In genomic region chr19:10964903-10965302, GRCh38 we compare ENCODE assay signal across 18 cellular contexts. TPM values are rescaled to one million over a fixed set of nuclear protein-coding genes. Genes with fewer than 3 reads are reported as not detected.
A peak's percentile ranks its signal among the peaks of the same experiment; 100 is the strongest.
DNase-seq lines count a peak whose midpoint lies in the region; ATAC-seq, FAIRE-seq and TF ChIP-seq lines count a peak whose summit lies in the region.
"Had no signal": no experiment of that assay in that cellular context is flagged by ENCODE, and none has a peak within 500 bp of the region (broad histone marks: within the 10 kb centered on the region; RNA-seq: fewer than 3 reads in every experiment).

No MANE protein-coding gene starts in this region.

- H3K4me2 ChIP-seq in BLaER1, result peak overlapping the region; percentile 87
- H3K4me2 ChIP-seq in GM12878 (ENCODE audit: control insufficient read depth, insufficient read depth), result peak overlapping the region; percentile 85; the same call in 1 of the 2 replicates

- peaks cover 76% of the 10 kb centered on the region for H4K20me1 ChIP-seq in BLaER1
- peaks cover 4% of the 10 kb centered on the region; the same call in 1 of the 2 replicates for H4K20me1 ChIP-seq in GM12878 (ENCODE audit: control insufficient read depth, insufficient read depth)

- H3K4me1 Mint-ChIP-seq in neural crest cell, result peaks cover 50% of the 10 kb centered on the region

- TF ChIP-seq CTCF in GM12878 (IDR thresholded peaks at IDR 0.05 in 2 of 3, conservative IDR thresholded peaks at IDR 0.05 in 1 of 3; ENCODE audit: control insufficient read depth in 2 of 3, extremely low read depth in 1 of 3, insufficient read depth in 1 of 3, low read depth in 3 of 3, low read length in 3 of 3) (0 out of 6 replicates have a peak, but pooled peaks of 2 of the 3 experiments have one; percentile 16 to 17), neural crest cell (conservative IDR thresholded peaks at IDR 0.05) (peak; percentile 33), GM13977 (IDR thresholded peaks at IDR 0.05; ENCODE audit: extremely low read depth, insufficient read depth, missing control alignments) (no peak)

- TF ChIP-seq POLR2A in GM12878 (IDR thresholded peaks at IDR 0.05; ENCODE audit: low read depth, low read length), result no peak

- ATAC-seq in GM12878 (no peak), GM18909 (IDR thresholded peaks at IDR 0.05; ENCODE audit: poor library complexity, unreplicated experiment) (no peak)
- ATAC-seq: gastrocnemius medialis; naive thymus-derived CD4-positive, alpha-beta T cell had no signal

- H3K4me3 ChIP-seq in BLaER1, result no peak overlapping the region
- no peak overlapping the region for H3K4me3 ChIP-seq in H7 (ENCODE audit: insufficient read depth, low read depth, low read length)
- no peak overlapping the region; the same call in 1 of the 2 replicates for H3K4me3 ChIP-seq in GM12878
- H3K4me3 ChIP-seq: coronary artery, gastrocnemius medialis, vagina had no signal

- H3K36me3 ChIP-seq in BLaER1, result peaks cover 12% of the 10 kb centered on the region; the same call in 1 of the 2 replicates
- no peaks in the 10 kb centered on the region for H3K36me3 ChIP-seq in H7 (replicated peaks; ENCODE audit: control insufficient read depth, insufficient read depth, low read length)
- H3K36me3 ChIP-seq in GM12878 (ENCODE audit: control insufficient read depth in 2 of 2, insufficient read depth in 2 of 2, low read length in 1 of 2), result no peaks in the 10 kb centered on the region
- H3K36me3 ChIP-seq: gastrocnemius medialis, vagina had no signal

- H3K27me3 ChIP-seq in BLaER1, result no peaks in the 10 kb centered on the region
- no peaks in the 10 kb centered on the region for H3K27me3 ChIP-seq in H7 (ENCODE audit: control insufficient read depth, insufficient read depth, low read length)
- H3K27me3 ChIP-seq in GM12878 (replicated peaks in 1 of 2; ENCODE audit: control insufficient read depth in 2 of 2, insufficient read depth in 2 of 2, low read length in 1 of 2), result no peaks in the 10 kb centered on the region
- H3K27me3 ChIP-seq: gastrocnemius medialis, vagina had no signal

- POLR2A ChIA-PET in GM12878 (lab: Charles Lee), result interaction anchor here (0.6 to 1.4 kb wide), 4 partner anchors 13 to 124 kb away, joined by 3 to 6 read pairs (median 4); partner anchors contain the start of gene LDLR

- BruUV-seq in GM12878 (replicated peaks; lab: Mats Ljungman, UMichigan), result no TSS peak

- peaks cover 90% of the 10 kb centered on the region for H3K79me2 ChIP-seq in GM12878 (ENCODE audit: control insufficient read depth, insufficient read depth, low read length)

- no peak for TF ChIP-seq EP300 in GM12878 (IDR thresholded peaks at IDR 0.05; ENCODE audit: borderline replicate concordance in 1 of 2, control insufficient read depth in 1 of 2, low read depth in 2 of 2, low read length in 2 of 2)

- peaks cover 4% of the 10 kb centered on the region for H3K27me3 Mint-ChIP-seq in neural crest cell (ENCODE audit: low read depth)
- H3K27me3 Mint-ChIP-seq: naive thymus-derived CD4-positive, alpha-beta T cell had no signal

- in situ Hi-C loops in GM12878 (cut with MboI), result no loop called here
- in situ Hi-C loops in GM13977 (cut with MboI; ENCODE audit: low pct_unique_long_range_greater_than_20kb, low sequenced_read_pairs, unreplicated experiment), result no loop called here

- H3K27ac ChIP-seq in BLaER1 (peak overlapping the region; percentile 92), GM12878 (ENCODE audit: control insufficient read depth, insufficient read depth) (no peak overlapping the region)
- H3K27ac ChIP-seq: coronary artery, gastrocnemius medialis, vagina had no signal

- H3K4me1 ChIP-seq in BLaER1 (peaks cover 81% of the 10 kb centered on the region), GM12878 (ENCODE audit: control insufficient read depth, insufficient read depth, low read length) (peaks cover 40% of the 10 kb centered on the region)

- no peak overlapping the region for H3K27ac Mint-ChIP-seq in neural crest cell (ENCODE audit: unreplicated experiment)

- 0 out of 2 replicates have a peak overlapping the region, but pooled peaks have one; percentile 38 for H3K9ac ChIP-seq in BLaER1
- no peak overlapping the region for H3K9ac ChIP-seq in GM12878 (ENCODE audit: control insufficient read depth, insufficient read depth, low read length)

- H3K4me3 Mint-ChIP-seq in neural crest cell, result peak overlapping the region; percentile 96

- WGBS in GM12878 (ENCODE audit: insufficient coverage, insufficient replicate concordance, low lambda C conversion rate, missing lambda C conversion rate), result 97% methylated on average over 4 of the region's 4 CpGs

- H3K9me3 ChIP-seq in BLaER1 (no peaks in the 10 kb centered on the region), GM12878 (replicated peaks; ENCODE audit: control insufficient read depth, insufficient read depth, low read length) (no peaks in the 10 kb centered on the region)
- H3K9me3 ChIP-seq: gastrocnemius medialis, vagina had no signal

- RAD21 ChIA-PET in GM12878 (lab: Charles Lee; ENCODE audit: unreplicated experiment), result interaction anchor here (0.8 to 1.4 kb wide), 2 partner anchors 15 to 20 kb away, joined by 5 to 6 read pairs; no protein-coding TSS in a partner anchor

- no peaks in the 10 kb centered on the region for H3K9me3 Mint-ChIP-seq in neural crest cell
- H3K9me3 Mint-ChIP-seq: naive thymus-derived CD4-positive, alpha-beta T cell had no signal

- no peak overlapping the region for H2AFZ ChIP-seq in GM12878 (ENCODE audit: control insufficient read depth, low read depth, low read length)

- DNase-seq in H7 (peak; percentile 18), GM12878 (ENCODE audit: low read depth, low spot score) (no peak), neural crest cell (ENCODE audit: low read depth, low spot score) (no peak), GM13977 (ENCODE audit: low spot score) (no peak), amygdala (lab: John Stamatoyannopoulos, UW) (no peak)
- no peak for DNase-seq in activated T-cell treated with anti-CD3 and anti-CD28 coated beads, Interleukin-2, amount 50 U/mL, for 1 hour
- DNase-seq: activated CD4-positive, CD25-positive, alpha-beta regulatory T cell; activated effector memory CD4-positive, alpha-beta T cell treated with anti-CD3 and anti-CD28 coated beads, Interleukin-2, amount 50 U/mL, for 16 hours; anterior cingulate cortex; gastrocnemius medialis; KG1; naive thymus-derived CD4-positive, alpha-beta T cell; NCI-H1105 treated with DMSO at 0.1 percent for 48 hours had no signal

- intact Hi-C loops in GM12878 (cut with micrococcal nuclease; ENCODE audit: unreplicated experiment), result loop anchor here (5.0 kb wide), 1 partner anchor 248 kb away; the partner anchor contains the start of gene DNM2

- SMC1A ChIA-PET in GM12878 (lab: Charles Lee; ENCODE audit: uncharacterized antibody, unreplicated experiment), result interaction anchor here (0.7 to 3.1 kb wide), 7 partner anchors 8 to 28 kb away, joined by 3 to 10 read pairs (median 3); no protein-coding TSS in a partner anchor

- no peak for TF ChIP-seq RAD21 in GM12878 (IDR thresholded peaks at IDR 0.05; ENCODE audit: insufficient read depth, low read depth, low read length)

- CTCF ChIA-PET in GM12878 (lab: Yijun Ruan, JAX), result interaction anchor here (0.7 to 1.1 kb wide), 3 partner anchors 10 to 26 kb away, joined by 3 to 4 read pairs (median 3); no protein-coding TSS in a partner anchor

- peaks cover 2% of the 10 kb centered on the region for H3K36me3 Mint-ChIP-seq in neural crest cell (ENCODE audit: low read depth)

- no peak for FAIRE-seq in GM12878 (lab: Jason Lieb, UNC)
- FAIRE-seq: endothelial cell of umbilical vein had no signal

RNA-seq across cellular contexts. Expression of gene SMARCA4, which starts 4.1 kb away (rescaled TPM):
- 173 and 208 TPM in 2 replicates for total RNA-seq in H7 (2014; rRNA removed; shearing (Covaris generic))
- total RNA-seq in GM12878 (2013; cell fraction: nucleolus; rRNA removed), result 250 and 253 TPM in 2 replicates
- total RNA-seq in GM12878 (2014; rRNA removed) (82.0 and 85.3 TPM in 2 replicates), GM12878 (2014; rRNA removed; fragmentation: Illumina TruSeq; extraction: Trizol) (39.2 and 44.7 TPM in 2 replicates), GM12878 (2021) (153 and 175 TPM in 2 replicates), neural crest cell (363 and 382 TPM in 2 replicates)
- polyA plus RNA-seq in GM12878 (2011; ENCODE audit: low read depth), result 38.9 TPM
- polyA plus RNA-seq in GM12878 (2011; rRNA removed) (25.2 and 32.1 TPM in 2 replicates), GM12878 (2014; fragmentation: Illumina TruSeq; extraction: Trizol) (34.9 and 63.5 TPM in 2 replicates), GM12878 (2014; fragmentation: Nextera tagmentation; extraction: Ambion mirVana) (10 to 100 TPM; 22.4 to 43.8 TPM), GM12878 (2014; rRNA removed) (51.2 and 76.8 TPM in 2 replicates), GM12878 (2016; fragmentation: Nextera tagmentation; extraction: Ambion mirVana) (100 to 1,000 TPM in 1 of 2 experiments, 10 to 100 TPM in 1; 88.6 to 102 TPM)
- 55.8 and 68.4 TPM in 2 replicates for polyA plus RNA-seq in GM12878 (2011; cell fraction: cytosol; rRNA removed)
- polyA plus RNA-seq in GM12878 (2011; cell fraction: nucleus; rRNA removed), result 96.7 and 156 TPM in 2 replicates
- polyA plus RNA-seq in GM12878 (2012), result 82.5 and 85.4 TPM in 2 replicates
- polyA minus RNA-seq in GM12878 (2011; rRNA and poly(A)+ RNA removed), result 106 and 126 TPM in 2 replicates
- polyA minus RNA-seq in GM12878 (2011; cell fraction: cytosol; rRNA and poly(A)+ RNA removed), result 70.4 and 77.0 TPM in 2 replicates
- polyA minus RNA-seq in GM12878 (2011; cell fraction: nucleus; rRNA and poly(A)+ RNA removed), result 49.4 and 101 TPM in 2 replicates

RNA-seq across cellular contexts. Expression of gene TIMM29, which starts 36.3 kb away (rescaled TPM):
- total RNA-seq in H7 (2014; rRNA removed; shearing (Covaris generic)), result 58.2 and 68.3 TPM in 2 replicates
- total RNA-seq in GM12878 (2013; cell fraction: nucleolus; rRNA removed), result 18.1 and 19.1 TPM in 2 replicates
- 25.1 and 25.8 TPM in 2 replicates for total RNA-seq in GM12878 (2014; rRNA removed)
- 11.0 TPM in 2 replicates for total RNA-seq in GM12878 (2014; rRNA removed; fragmentation: Illumina TruSeq; extraction: Trizol)
- 20.9 and 22.7 TPM in 2 replicates for total RNA-seq in GM12878 (2021)
- polyA plus RNA-seq in GM12878 (2011; ENCODE audit: low read depth), result 11.1 TPM
- 9.6 and 10.2 TPM in 2 replicates for polyA plus RNA-seq in GM12878 (2011; rRNA removed)
- polyA plus RNA-seq in GM12878 (2011; cell fraction: cytosol; rRNA removed), result 10.5 and 14.1 TPM in 2 replicates
- polyA plus RNA-seq in GM12878 (2011; cell fraction: nucleus; rRNA removed), result 8.1 and 11.6 TPM in 2 replicates
- 15.7 and 16.8 TPM in 2 replicates for polyA plus RNA-seq in GM12878 (2012)
- 6.2 and 8.2 TPM in 2 replicates for polyA plus RNA-seq in GM12878 (2014; fragmentation: Illumina TruSeq; extraction: Trizol)
- 1 to 10 TPM; 2.4 to 6.5 TPM for polyA plus RNA-seq in GM12878 (2014; fragmentation: Nextera tagmentation; extraction: Ambion mirVana)
- polyA plus RNA-seq in GM12878 (2014; rRNA removed), result 15.9 and 17.6 TPM in 2 replicates
- polyA plus RNA-seq in GM12878 (2016; fragmentation: Nextera tagmentation; extraction: Ambion mirVana), result 10 to 100 TPM; 27.4 to 27.9 TPM
- polyA minus RNA-seq in GM12878 (2011; rRNA and poly(A)+ RNA removed), result 4.8 and 6.3 TPM in 2 replicates
- 4.6 and 7.4 TPM in 2 replicates for polyA minus RNA-seq in GM12878 (2011; cell fraction: cytosol; rRNA and poly(A)+ RNA removed)
- 3.3 and 6.9 TPM in 2 replicates for polyA minus RNA-seq in GM12878 (2011; cell fraction: nucleus; rRNA and poly(A)+ RNA removed)
- total RNA-seq in neural crest cell, result 28.0 and 30.1 TPM in 2 replicates

RNA-seq across cellular contexts. Expression of gene YIPF2, which starts 36.5 kb away (rescaled TPM):
- total RNA-seq in H7 (2014; rRNA removed; shearing (Covaris generic)), result 81.1 and 90.3 TPM in 2 replicates
- 26.2 and 26.3 TPM in 2 replicates for total RNA-seq in GM12878 (2013; cell fraction: nucleolus; rRNA removed)
- total RNA-seq in GM12878 (2014; rRNA removed), result 33.4 and 36.4 TPM in 2 replicates
- total RNA-seq in GM12878 (2014; rRNA removed; fragmentation: Illumina TruSeq; extraction: Trizol), result 10.6 and 14.9 TPM in 2 replicates
- total RNA-seq in GM12878 (2021), result 26.5 and 28.4 TPM in 2 replicates
- 23.9 TPM for polyA plus RNA-seq in GM12878 (2011; ENCODE audit: low read depth)
- 10.0 and 17.2 TPM in 2 replicates for polyA plus RNA-seq in GM12878 (2011; rRNA removed)
- 34.7 and 43.9 TPM in 2 replicates for polyA plus RNA-seq in GM12878 (2011; cell fraction: cytosol; rRNA removed)
- polyA plus RNA-seq in GM12878 (2011; cell fraction: nucleus; rRNA removed), result 45.4 and 49.0 TPM in 2 replicates
- polyA plus RNA-seq in GM12878 (2012), result 45.0 and 45.2 TPM in 2 replicates
- polyA plus RNA-seq in GM12878 (2014; fragmentation: Illumina TruSeq; extraction: Trizol), result 1.8 and 8.1 TPM in 2 replicates
- 1 to 10 TPM in 1 of 2 experiments, under 1 TPM in 1; 0.92 to 3.9 TPM for polyA plus RNA-seq in GM12878 (2014; fragmentation: Nextera tagmentation; extraction: Ambion mirVana)
- 31.7 and 38.9 TPM in 2 replicates for polyA plus RNA-seq in GM12878 (2014; rRNA removed)
- polyA plus RNA-seq in GM12878 (2016; fragmentation: Nextera tagmentation; extraction: Ambion mirVana), result 10 to 100 TPM; 18.1 to 19.6 TPM
- 13.9 and 31.1 TPM in 2 replicates for polyA minus RNA-seq in GM12878 (2011; rRNA and poly(A)+ RNA removed)
- 17.4 and 18.8 TPM in 2 replicates for polyA minus RNA-seq in GM12878 (2011; cell fraction: cytosol; rRNA and poly(A)+ RNA removed)
- 9.4 and 9.9 TPM in 2 replicates for polyA minus RNA-seq in GM12878 (2011; cell fraction: nucleus; rRNA and poly(A)+ RNA removed)
- total RNA-seq in neural crest cell, result 19.8 and 22.0 TPM in 2 replicates
